Comparison of ENCODE assay signal across 30 cellular contexts in the genomic region with DNA sequence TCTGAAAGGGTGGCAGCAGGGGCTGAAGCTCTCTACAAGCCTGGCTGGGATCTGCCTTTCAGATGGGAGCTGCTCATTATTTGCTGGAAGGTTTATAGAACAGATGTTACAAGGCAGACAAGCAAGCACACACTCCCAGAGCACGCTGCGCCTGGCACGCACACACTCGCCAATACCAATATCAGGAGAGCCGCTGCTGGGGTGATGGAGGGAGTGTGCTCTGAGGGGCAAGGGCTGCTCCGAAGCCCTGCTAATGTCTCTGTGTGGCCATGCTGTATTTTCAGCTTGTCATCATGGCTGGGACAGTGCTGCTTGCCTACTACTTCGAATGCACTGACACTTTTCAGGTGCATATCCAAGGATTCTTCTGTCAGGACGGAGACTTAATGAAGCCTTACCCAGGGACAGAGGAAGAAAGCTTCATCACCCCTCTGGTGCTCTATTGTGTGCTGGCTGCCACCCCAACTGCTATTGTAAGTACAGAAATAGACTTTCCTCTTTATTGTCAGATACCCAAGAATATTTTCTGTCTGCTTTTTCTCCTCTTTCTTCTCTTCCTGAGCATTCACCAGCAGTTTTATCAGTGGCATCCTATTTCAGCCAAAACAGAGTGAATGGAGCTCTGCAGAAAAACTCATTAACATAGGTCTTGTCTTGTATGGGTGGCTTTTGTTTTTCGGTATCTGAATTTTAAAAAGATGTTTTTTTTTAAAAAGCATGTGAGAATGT.
DNase-seq lines count a peak whose midpoint lies in the region; ATAC-seq, FAIRE-seq and TF ChIP-seq lines count a peak whose summit lies in the region.
"Had no signal": no experiment of that assay in that cellular context is flagged by ENCODE, and none has a peak within 500 bp of the region (broad histone marks: within the 10 kb centered on the region; RNA-seq: fewer than 3 reads in every experiment).

No MANE protein-coding gene starts in this region.

- H2BK20ac ChIP-seq in H1 (ENCODE audit: low read length), result peak overlapping the region; percentile 87; the same call in 1 of the 2 replicates

- H3K36me3 ChIP-seq in A673 (ENCODE audit: insufficient read depth, low read length, poor library complexity, severe bottlenecking), result no peaks in the 10 kb centered on the region
- no peaks in the 10 kb centered on the region for H3K36me3 ChIP-seq in H1 (ENCODE audit: control insufficient read depth in 2 of 4, insufficient read depth in 4 of 4, low read length in 3 of 4)
- no peaks in the 10 kb centered on the region for H3K36me3 ChIP-seq in neuronal stem cell (replicated peaks in 1 of 2; ENCODE audit: control insufficient read depth in 2 of 2, insufficient read depth in 2 of 2, low read length in 2 of 2)
- H3K36me3 ChIP-seq in uterus, result no peaks in the 10 kb centered on the region
- H3K36me3 ChIP-seq: lower lobe of right lung, Peyer's patch, thyroid gland had no signal

- 65% methylated on average over 9 of the region's 9 CpGs; no CpG with 5 or more reads in 1 of the 2 experiments for WGBS in H1 (ENCODE audit: extremely low coverage in 1 of 2, insufficient coverage in 1 of 2, insufficient read length in 1 of 2, insufficient replicate concordance in 2 of 2, low coverage in 1 of 2, low lambda C conversion rate in 2 of 2, missing lambda C conversion rate in 1 of 2), 2 experiments
- WGBS in neuronal stem cell (ENCODE audit: extremely low coverage in 2 of 2, insufficient read length in 2 of 2, insufficient replicate concordance in 1 of 2), 2 donors, result no CpG with 5 or more reads among the region's 9 CpGs

- no peaks in the 10 kb centered on the region for H3K9me3 ChIP-seq in A673 (ENCODE audit: low read depth, low read length, poor library complexity, severe bottlenecking)
- no peaks in the 10 kb centered on the region for H3K9me3 ChIP-seq in H1 (ENCODE audit: insufficient read depth in 2 of 2, low read depth in 1 of 2, low read length in 1 of 2)
- H3K9me3 ChIP-seq in neuronal stem cell (replicated peaks in 1 of 2; ENCODE audit: control insufficient read depth in 2 of 2, insufficient read depth in 1 of 2, low read depth in 1 of 2, low read length in 2 of 2), result peaks cover 0 to 2% of the 10 kb centered on the region in 2 donors
- H3K9me3 ChIP-seq in uterus, result no peaks in the 10 kb centered on the region
- H3K9me3 ChIP-seq: lower lobe of right lung, mucosa of descending colon, Peyer's patch, thyroid gland had no signal

- H4K8ac ChIP-seq in H1 (ENCODE audit: extremely low read depth, insufficient read depth, low read length), result no peak overlapping the region
- no peak overlapping the region for H4K8ac ChIP-seq in neuronal stem cell (ENCODE audit: low read depth, low read length)

- H2AFZ ChIP-seq in H1 (ENCODE audit: low read length) (0 out of 2 replicates have a peak overlapping the region, but pooled peaks have one; percentile 30), neuronal stem cell (ENCODE audit: low read length) (no peak overlapping the region)

- BruUV-seq in A673 (replicated peaks; lab: Mats Ljungman, UMichigan), result no TSS peak

- POLR2A ChIA-PET in A673 (lab: Charles Lee; ENCODE audit: low non-redundant PET), result no interaction called here
- POLR2A ChIA-PET in H1 (lab: Charles Lee; ENCODE audit: partially characterized antibody), result interaction anchor here (1.1 kb wide), 1 partner anchor 10 kb away, joined by 5 read pairs; no protein-coding TSS in a partner anchor

- H3K9ac ChIP-seq in H1 (replicated peaks in 1 of 4; ENCODE audit: extremely low read depth in 1 of 4, low read depth in 3 of 4, low read length in 3 of 4) (no peak overlapping the region), neuronal stem cell (ENCODE audit: low read depth, low read length, poor library complexity) (no peak overlapping the region)

- no peak overlapping the region for H3K14ac ChIP-seq in H1 (ENCODE audit: insufficient read length)
- H3K14ac ChIP-seq in neuronal stem cell (ENCODE audit: low read length), result peak overlapping the region; percentile 94

- no peak overlapping the region for H3K56ac ChIP-seq in H1 (replicated peaks; ENCODE audit: insufficient read length, low read depth, low read length)

- no peak for TF ChIP-seq RAD21 in H1 (IDR thresholded peaks at IDR 0.05 in 1 of 2, conservative IDR thresholded peaks at IDR 0.05 in 1 of 2; ENCODE audit: low read depth in 2 of 2, low read length in 2 of 2)

- H2BK12ac ChIP-seq in H1 (ENCODE audit: low read depth, low read length) (peak overlapping the region; percentile 90; the same call in 1 of the 2 replicates), neuronal stem cell (ENCODE audit: low read length) (no peak overlapping the region)

- H3K23ac ChIP-seq in H1 (ENCODE audit: insufficient read length) (no peak overlapping the region), neuronal stem cell (ENCODE audit: low read depth, low read length, poor library complexity) (no peak overlapping the region)

- H2BK120ac ChIP-seq in H1 (replicated peaks; ENCODE audit: low read depth, low read length), result no peak overlapping the region
- H2BK120ac ChIP-seq in neuronal stem cell (ENCODE audit: low read depth, low read length), result no peak overlapping the region

- intact Hi-C loops in A673 (cut with micrococcal nuclease; ENCODE audit: unreplicated experiment) (no loop called here), uterus (cut with DNase I; ENCODE audit: low total_unique reads) (no loop called here)

- H3K4me3 ChIP-seq in A673 (ENCODE audit: low read depth, low read length, poor library complexity, severe bottlenecking), result no peak overlapping the region
- H3K4me3 ChIP-seq in H1 (ENCODE audit: extremely low read depth in 1 of 4, insufficient read depth in 2 of 4, low read depth in 3 of 4, low read length in 4 of 4), result peak overlapping the region in 1 of 4 experiments; percentile 30; a peak in 1 of 8 replicates
- no peak overlapping the region for H3K4me3 ChIP-seq in neuronal stem cell (ENCODE audit: low read length in 2 of 2)
- no peak overlapping the region for H3K4me3 ChIP-seq in uterus
- H3K4me3 ChIP-seq: lower lobe of right lung, mucosa of descending colon, Peyer's patch, smooth muscle cell, thyroid gland had no signal

- H3K4ac ChIP-seq in H1 (replicated peaks; ENCODE audit: insufficient read length, low read depth, low read length), result no peak overlapping the region
- no peak overlapping the region for H3K4ac ChIP-seq in neuronal stem cell (ENCODE audit: low read length)

- H3K79me2 ChIP-seq in H1 (ENCODE audit: control insufficient read depth in 1 of 2, insufficient read depth in 2 of 2, low read length in 2 of 2), result no peaks in the 10 kb centered on the region

- H4K91ac ChIP-seq in H1 (replicated peaks; ENCODE audit: insufficient read length, low read length) (peak overlapping the region; percentile 70), neuronal stem cell (ENCODE audit: low read depth, low read length, poor library complexity) (no peak overlapping the region)

- TF ChIP-seq EP300 in H1 (IDR thresholded peaks at IDR 0.05; ENCODE audit: borderline replicate concordance in 1 of 2, low read depth in 2 of 2, low read length in 2 of 2), result no peak

- H3K18ac ChIP-seq in H1 (ENCODE audit: extremely low read depth, low read length) (peak overlapping the region; percentile 63; the same call in 1 of the 2 replicates), neuronal stem cell (ENCODE audit: low read length) (peak overlapping the region; percentile 48)

- H4K20me1 ChIP-seq in H1 (replicated peaks in 1 of 2; ENCODE audit: control insufficient read depth in 1 of 2, insufficient read depth in 2 of 2, low read length in 2 of 2), result no peaks in the 10 kb centered on the region

- peak overlapping the region; percentile 46; the same call in 1 of the 2 replicates for H2BK15ac ChIP-seq in H1 (ENCODE audit: low read length)
- no peak overlapping the region for H2BK15ac ChIP-seq in neuronal stem cell (ENCODE audit: low read length)

- CTCF ChIA-PET in A673 (lab: Charles Lee), result no interaction called here
- CTCF ChIA-PET in H1 (lab: Charles Lee; ENCODE audit: partially characterized antibody), result interaction anchor here (0.7 to 3.5 kb wide), 5 partner anchors 16 to 119 kb away, joined by 3 to 11 read pairs (median 5); no protein-coding TSS in a partner anchor

- TF ChIP-seq POLR2A in H1 (IDR thresholded peaks at IDR 0.05; ENCODE audit: control extremely low read depth in 1 of 2, low read depth in 2 of 2, low read length in 2 of 2) (no peak), uterus (IDR thresholded peaks at IDR 0.05) (no peak)

- TF ChIP-seq CTCF in A673 (conservative IDR thresholded peaks at IDR 0.05; ENCODE audit: low read depth, low read length) (no peak), H1 (IDR thresholded peaks at IDR 0.05; ENCODE audit: control extremely low read depth in 1 of 3, insufficient read depth in 1 of 3, low read depth in 1 of 3, low read length in 3 of 3) (no peak), uterus (IDR thresholded peaks at IDR 0.05) (no peak)

- no peaks in the 10 kb centered on the region for H3K27me3 ChIP-seq in A673 (replicated peaks; ENCODE audit: insufficient read depth, low read depth, low read length, poor library complexity)
- H3K27me3 ChIP-seq in H1 (replicated peaks in 1 of 4; ENCODE audit: control insufficient read depth in 3 of 4, extremely low read depth in 1 of 4, insufficient read depth in 3 of 4, low read length in 3 of 4), result no peaks in the 10 kb centered on the region
- no peaks in the 10 kb centered on the region for H3K27me3 ChIP-seq in neuronal stem cell (ENCODE audit: control insufficient read depth in 3 of 3, insufficient read depth in 3 of 3, low read depth in 1 of 3, low read length in 3 of 3)
- H3K27me3 ChIP-seq in uterus, result no peaks in the 10 kb centered on the region
- H3K27me3 ChIP-seq: Peyer's patch, thyroid gland had no signal

- peaks cover 31% of the 10 kb centered on the region for H3K4me1 ChIP-seq in A673 (ENCODE audit: insufficient read depth, low read length, poor library complexity, severe bottlenecking)
- peaks cover 7 to 16% (median 11%) of the 10 kb centered on the region in 4 experiments; a peak in 6 of 7 replicates for H3K4me1 ChIP-seq in H1 (replicated peaks in 1 of 4; ENCODE audit: control insufficient read depth in 3 of 4, insufficient read depth in 4 of 4, low read length in 3 of 4)
- H3K4me1 ChIP-seq in neuronal stem cell (ENCODE audit: control insufficient read depth in 2 of 2, insufficient read depth in 1 of 2, low read depth in 1 of 2, low read length in 2 of 2), result peaks cover 0 to 7% of the 10 kb centered on the region in 2 donors
- no peaks in the 10 kb centered on the region for H3K4me1 ChIP-seq in uterus
- H3K4me1 ChIP-seq: lower lobe of right lung, Peyer's patch, thyroid gland had no signal

- H3K23me2 ChIP-seq in H1 (ENCODE audit: low read depth, low read length), result no peaks in the 10 kb centered on the region

- no peaks in the 10 kb centered on the region for H3K79me1 ChIP-seq in H1 (ENCODE audit: low read depth, low read length)
- no peaks in the 10 kb centered on the region for H3K79me1 ChIP-seq in neuronal stem cell (ENCODE audit: low read depth, low read length)

- no peak for FAIRE-seq in H1 (lab: Jason Lieb, UNC)
- FAIRE-seq: A204.1, GM18507, GM19239 had no signal

- no peak for DNase-seq in A673 (ENCODE audit: low spot score)
- DNase-seq in NCI-H2171 (lab: John Stamatoyannopoulos, UW), result peak; percentile 61
- DNase-seq in H1 (ENCODE audit: low read depth in 1 of 2, low spot score in 2 of 2), result no peak
- DNase-seq in neuronal stem cell (ENCODE audit: low spot score), result no peak
- DNase-seq in uterus, result no peak
- DNase-seq in NOMO-1 treated with DMSO at 0.1 percent for 48 hours (lab: John Stamatoyannopoulos, UW; ENCODE audit: unreplicated experiment), result no peak
- DNase-seq: activated CD4-positive, alpha-beta memory T cell treated with anti-CD3 and anti-CD28 coated beads, Interleukin-2, amount 10 ng/mL, durations not matched to agents 7 days and 5 days; activated CD4-positive, alpha-beta T cell treated with anti-CD3 and anti-CD28 coated beads for 1 hour; activated CD8-positive, alpha-beta memory T cell treated with anti-CD3 and anti-CD28 coated beads, Interleukin-2, amount 50 U/mL, for 48 hours; activated naive CD4-positive, alpha-beta T cell treated with anti-CD3 and anti-CD28 coated beads for 36 hours; CD4-positive, alpha-beta memory T cell; EL; endodermal cell; H7; lower lobe of right lung; mucosa of descending colon; natural killer cell; NCI-H187; NCI-H526; Peyer's patch; right cardiac atrium; SHP77 treated with DMSO at 0.1 percent for 48 hours; stimulated activated naive CD8-positive, alpha-beta T cell treated with anti-CD3 and anti-CD28 coated beads, Interleukin-15, Interleukin-2, amounts not matched to agents 100 U/mL and 50 U/mL, for 24 hours; thyroid gland had no signal

- H3K27ac ChIP-seq in A673 (ENCODE audit: low read depth, low read length, poor library complexity, severe bottlenecking), result peak overlapping the region; percentile 9
- H3K27ac ChIP-seq in H1 (ENCODE audit: low read depth, low read length), result no peak overlapping the region
- H3K27ac ChIP-seq in neuronal stem cell (replicated peaks; ENCODE audit: low read length), result no peak overlapping the region
- H3K27ac ChIP-seq in uterus, result no peak overlapping the region
- H3K27ac ChIP-seq: lower lobe of right lung, Peyer's patch, thyroid gland had no signal

- no peak for ATAC-seq in HG03280 (IDR thresholded peaks at IDR 0.05; ENCODE audit: unreplicated experiment)
- no peak for ATAC-seq in HG03469 (IDR thresholded peaks at IDR 0.05; ENCODE audit: unreplicated experiment)
- ATAC-seq: lower lobe of right lung; natural killer cell; right cardiac atrium; stimulated activated naive CD8-positive, alpha-beta T cell treated with anti-CD3 and anti-CD28 coated beads, Interleukin-15, Interleukin-2, amounts not matched to agents 100 U/mL and 50 U/mL, for 24 hours had no signal

- H2BK5ac ChIP-seq in H1 (ENCODE audit: low read depth, low read length), result peak overlapping the region; percentile 84; the same call in 1 of the 2 replicates
- H2BK5ac ChIP-seq in neuronal stem cell (ENCODE audit: low read length), result no peak overlapping the region

- H4K5ac ChIP-seq in H1 (ENCODE audit: insufficient read length, low read depth, low read length), result peak overlapping the region; percentile 16

- H2AK5ac ChIP-seq in H1 (ENCODE audit: low read depth, low read length), result no peak overlapping the region
- H2AK5ac ChIP-seq in neuronal stem cell (ENCODE audit: low read depth, low read length), result no peak overlapping the region

- H3K4me2 ChIP-seq in H1 (ENCODE audit: insufficient read depth in 1 of 2, low read depth in 2 of 2, low read length in 2 of 2) (peak overlapping the region; percentile 43 to 51), neuronal stem cell (ENCODE audit: insufficient read depth, low read length, poor library complexity, severe bottlenecking) (no peak overlapping the region)
